ENCODE assay signal across 11 cellular contexts in genomic region chr3:48361928-48362327, GRCh38. TPM values are rescaled to one million over a fixed set of nuclear protein-coding genes. Genes with fewer than 3 reads are reported as not detected.
"Had no signal": no experiment of that assay in that cellular context is flagged by ENCODE, and none has a peak within 500 bp of the region (broad histone marks: within the 10 kb centered on the region; RNA-seq: fewer than 3 reads in every experiment).

No MANE protein-coding gene starts in this region.

- H3K4me2 ChIP-seq: KMS-11 had no signal

- DNase-seq: IMR-90, Karpas-422, KBM-7, KG1 had no signal

- H3K9ac ChIP-seq: KMS-11 had no signal

- FAIRE-seq: HepG2, HTR-8/SVneo had no signal

- ATAC-seq: HepG2 had no signal

- H3K27ac ChIP-seq: HL-60, KMS-11 had no signal

RNA-seq across cellular contexts. Expression of gene FBXW12, which starts 10.1 kb away (rescaled TPM):
- total RNA-seq: HepG2, HT-29, HT1080, IMR-90 had no signal
- polyA plus RNA-seq: HepG2, IgD-negative memory B cell, IMR-90 had no signal

RNA-seq across cellular contexts. Expression of gene SPINK8, which starts 28.5 kb away (rescaled TPM):
- total RNA-seq: HepG2, HT-29, HT1080, IMR-90 had no signal
- polyA plus RNA-seq: HepG2, IgD-negative memory B cell, IMR-90 had no signal
